In the genomic region with DNA sequence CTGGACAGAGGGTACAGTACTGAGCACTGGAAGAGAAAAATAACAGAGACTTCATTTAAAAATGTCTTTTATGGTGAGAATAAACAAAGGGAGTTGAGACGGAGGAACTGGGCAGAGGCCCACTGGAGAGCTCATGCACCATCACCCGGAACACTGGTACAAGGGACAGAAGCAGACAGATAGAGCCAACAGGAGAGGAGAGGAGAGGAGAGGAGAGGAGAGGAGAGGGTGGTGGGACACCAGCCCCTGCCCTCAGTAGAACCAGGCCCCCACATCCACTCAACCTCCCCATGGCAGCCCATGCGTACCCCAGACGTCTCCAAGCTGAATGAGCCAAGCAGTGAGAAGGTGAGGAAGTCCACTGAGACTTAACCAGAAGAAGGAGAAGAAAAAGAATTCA, we compare ENCODE assay signal across 30 cellular contexts.
"Had no signal": no experiment of that assay in that cellular context is flagged by ENCODE, and none has a peak within 500 bp of the region (broad histone marks: within the 10 kb centered on the region; RNA-seq: fewer than 3 reads in every experiment).

No MANE protein-coding gene starts in this region.

- H3K27ac Mint-ChIP-seq: activated B cell treated with CpG ODN at 0.5 μM for 24 hours; activated CD8-positive, alpha-beta T cell treated with anti-CD3 and anti-CD28 coated beads for 36 hours; activated naive CD4-positive, alpha-beta T cell treated with anti-CD3 and anti-CD28 coated beads, Interleukin-2, amount 10 ng/mL, durations not matched to agents 7 days and 5 days; activated naive CD4-positive, alpha-beta T cell treated with anti-CD3 and anti-CD28 coated beads, Interleukin-2, amount 50 U/mL, for 72 hours; activated naive CD8-positive, alpha-beta T cell treated with anti-CD3 and anti-CD28 coated beads, Interleukin-2, amount 10 ng/mL, durations not matched to agents 7 days and 5 days; dendritic cell treated with granulocyte-macrophage colony-stimulating factor and Interleukin-4, amounts not matched to agents 40 ng/mL and 50 ng/mL, for 4 days; endodermal cell; T-helper 17 cell; T-helper 2 cell treated with Interferon-gamma antibody and Interleukin-4, amounts not matched to agents 5 μg/mL and 100 μg/mL, for 36 hours had no signal

- ATAC-seq: activated CD4-positive, CD25-positive, alpha-beta regulatory T cell treated with anti-CD3 and anti-CD28 coated beads, Interleukin-2, amount 50 U/mL, for 24 hours; activated CD8-positive, alpha-beta T cell treated with anti-CD3 and anti-CD28 coated beads for 36 hours; activated naive CD4-positive, alpha-beta T cell treated with anti-CD3 and anti-CD28 coated beads, Interleukin-2, amount 50 U/mL, for 72 hours; esophagus mucosa; T-helper 17 cell had no signal

- H3K4me3 Mint-ChIP-seq: activated B cell treated with CpG ODN at 0.5 μM for 24 hours; activated CD8-positive, alpha-beta T cell treated with anti-CD3 and anti-CD28 coated beads for 36 hours; activated naive CD4-positive, alpha-beta T cell treated with anti-CD3 and anti-CD28 coated beads, Interleukin-2, amount 10 ng/mL, durations not matched to agents 7 days and 5 days; activated naive CD8-positive, alpha-beta T cell treated with anti-CD3 and anti-CD28 coated beads, Interleukin-2, amount 10 ng/mL, durations not matched to agents 7 days and 5 days; brain; central memory CD8-positive, alpha-beta T cell; dendritic cell treated with granulocyte-macrophage colony-stimulating factor and Interleukin-4, amounts not matched to agents 40 ng/mL and 50 ng/mL, for 4 days; endodermal cell; T-helper 17 cell; T-helper 2 cell treated with Interferon-gamma antibody and Interleukin-4, amounts not matched to agents 5 μg/mL and 100 μg/mL, for 36 hours had no signal

- H3K9me3 Mint-ChIP-seq: activated B cell treated with CpG ODN at 0.5 μM for 24 hours; activated CD8-positive, alpha-beta T cell treated with anti-CD3 and anti-CD28 coated beads for 36 hours; activated naive CD4-positive, alpha-beta T cell treated with anti-CD3 and anti-CD28 coated beads, Interleukin-2, amount 10 ng/mL, durations not matched to agents 7 days and 5 days; activated naive CD4-positive, alpha-beta T cell treated with anti-CD3 and anti-CD28 coated beads, Interleukin-2, amount 50 U/mL, for 72 hours; activated naive CD8-positive, alpha-beta T cell treated with anti-CD3 and anti-CD28 coated beads, Interleukin-2, amount 10 ng/mL, durations not matched to agents 7 days and 5 days; central memory CD8-positive, alpha-beta T cell; dendritic cell treated with granulocyte-macrophage colony-stimulating factor and Interleukin-4, amounts not matched to agents 40 ng/mL and 50 ng/mL, for 4 days; endodermal cell; T-helper 2 cell treated with Interferon-gamma antibody and Interleukin-4, amounts not matched to agents 5 μg/mL and 100 μg/mL, for 36 hours had no signal

- H3K9me3 ChIP-seq: ascending aorta, breast epithelium had no signal

- H3K4me1 ChIP-seq: breast epithelium had no signal

- H3K36me3 Mint-ChIP-seq: activated naive CD4-positive, alpha-beta T cell treated with anti-CD3 and anti-CD28 coated beads, Interleukin-2, amount 10 ng/mL, durations not matched to agents 7 days and 5 days; activated naive CD4-positive, alpha-beta T cell treated with anti-CD3 and anti-CD28 coated beads, Interleukin-2, amount 50 U/mL, for 72 hours; activated naive CD8-positive, alpha-beta T cell treated with anti-CD3 and anti-CD28 coated beads, Interleukin-2, amount 10 ng/mL, durations not matched to agents 7 days and 5 days; brain had no signal

- H3K27me3 Mint-ChIP-seq: activated B cell treated with CpG ODN at 0.5 μM for 24 hours; activated naive CD8-positive, alpha-beta T cell treated with anti-CD3 and anti-CD28 coated beads, Interleukin-2, amount 10 ng/mL, durations not matched to agents 7 days and 5 days; brain; dendritic cell treated with granulocyte-macrophage colony-stimulating factor and Interleukin-4, amounts not matched to agents 40 ng/mL and 50 ng/mL, for 4 days; T-helper 17 cell had no signal

- H3K27ac ChIP-seq: breast epithelium, cardiac muscle cell, coronary artery, dorsolateral prefrontal cortex, WERI-Rb-1 had no signal

- H3K27me3 ChIP-seq: ascending aorta, breast epithelium, cardiac muscle cell had no signal

- DNase-seq: activated B cell treated with CpG ODN at 0.5 μM for 24 hours; activated CD4-positive, alpha-beta T cell treated with anti-CD3 and anti-CD28 coated beads for 48 hours; activated CD4-positive, alpha-beta T cell treated with anti-CD3 and anti-CD28 coated beads, Interleukin-2, amount 50 U/mL, for 1 hour; activated CD4-positive, alpha-beta T cell treated with anti-CD3 and anti-CD28 coated beads, Interleukin-2, amount 50 U/mL, for 48 hours; activated CD8-positive, alpha-beta memory T cell treated with anti-CD3 and anti-CD28 coated beads for 24 hours; activated CD8-positive, alpha-beta T cell treated with anti-CD3 and anti-CD28 coated beads for 36 hours; activated gamma-delta T cell; activated naive CD4-positive, alpha-beta T cell; activated naive CD4-positive, alpha-beta T cell treated with anti-CD3 and anti-CD28 coated beads, Interleukin-2, amount 10 ng/mL, durations not matched to agents 7 days and 5 days; activated naive CD8-positive, alpha-beta T cell treated with anti-CD3 and anti-CD28 coated beads, Interleukin-2, amount 10 ng/mL, durations not matched to agents 7 days and 5 days; activated T-cell treated with anti-CD3 and anti-CD28 coated beads, Interleukin-2, amount 50 U/mL, for 48 hours; dorsolateral prefrontal cortex; effector memory CD4-positive, alpha-beta T cell; endodermal cell; foreskin fibroblast; T-helper 1 cell; T-helper 17 cell; T1000; WERI-Rb-1 had no signal

- H3K4me1 Mint-ChIP-seq: activated naive CD8-positive, alpha-beta T cell treated with anti-CD3 and anti-CD28 coated beads, Interleukin-2, amount 10 ng/mL, durations not matched to agents 7 days and 5 days; central memory CD8-positive, alpha-beta T cell; endodermal cell had no signal

- H3K36me3 ChIP-seq: ascending aorta, breast epithelium, cardiac muscle cell, WERI-Rb-1 had no signal

- H3K4me3 ChIP-seq: ascending aorta, breast epithelium, cardiac muscle cell, coronary artery, dorsolateral prefrontal cortex had no signal
